35 cellular contexts compared by ENCODE assay signal in genomic region chr16:71414038-71414437, GRCh38. TPM values are rescaled to one million over a fixed set of nuclear protein-coding genes. Genes with fewer than 3 reads are reported as not detected.
"Had no signal": no experiment of that assay in that cellular context is flagged by ENCODE, and none has a peak within 500 bp of the region (broad histone marks: within the 10 kb centered on the region; RNA-seq: fewer than 3 reads in every experiment).

No MANE protein-coding gene starts in this region.

- H3K4me1 ChIP-seq: psoas muscle, uterus had no signal

- H3K9me3 Mint-ChIP-seq: naive B cell; naive thymus-derived CD8-positive, alpha-beta T cell; natural killer cell treated with Interleukin-12 subunit alpha and Interleukin-12 subunit beta and Interleukin-15 and Interleukin-18, amount 100 ng/mL, for 72 hours; nephron progenitor cell; neural crest cell; stimulated activated memory B cell treated with anti-CD40 and anti-IgM and Interleukin-4, amounts not matched to agents 10 μg/mL and 1 μg/mL and 100 μg/mL, for 72 hours had no signal

- H3K27ac Mint-ChIP-seq: naive thymus-derived CD8-positive, alpha-beta T cell; natural killer cell treated with Interleukin-12 subunit alpha and Interleukin-12 subunit beta and Interleukin-15 and Interleukin-18, amount 100 ng/mL, for 72 hours; nephron progenitor cell; progenitor cell of endocrine pancreas; stimulated activated memory B cell treated with anti-CD40 and anti-IgM and Interleukin-4, amounts not matched to agents 10 μg/mL and 1 μg/mL and 100 μg/mL, for 72 hours had no signal

- FAIRE-seq: pancreas had no signal

- H3K4me2 ChIP-seq: smooth muscle cell had no signal

- DNase-seq: naive B cell; naive thymus-derived CD8-positive, alpha-beta T cell; nephron progenitor cell; occipital lobe; psoas muscle; right cardiac atrium; stimulated activated CD4-positive, alpha-beta T cell treated with anti-CD3 and anti-CD28 coated beads, Interleukin-12 subunit alpha, Interleukin-12 subunit beta, amount 100 ng/mL, for 4 hours; stimulated activated CD4-positive, alpha-beta T cell treated with anti-CD3 and anti-CD28 coated beads, Interleukin-1b, Interleukin-23, amount 100 ng/mL, for 48 hours; stimulated activated CD4-positive, alpha-beta T cell treated with anti-CD3 and anti-CD28 coated beads, Interleukin-4, amount 100 ng/mL, for 1 hour; stimulated activated CD4-positive, alpha-beta T cell treated with anti-CD3 and anti-CD28 coated beads, Interleukin-4, amount 100 ng/mL, for 4 hours; stimulated activated CD8-positive, alpha-beta memory T cell treated with anti-CD3 and anti-CD28 coated beads, Interleukin-4, amount 100 ng/mL, for 48 hours; stimulated activated naive CD4-positive, alpha-beta T cell; stimulated activated naive CD8-positive, alpha-beta T cell treated with anti-CD3 and anti-CD28 coated beads, Interleukin-15, Interleukin-2, amounts not matched to agents 100 U/mL and 50 U/mL, for 24 hours; stomach; thyroid gland; trophoblast cell; upper lobe of left lung; uterus had no signal

- H3K27ac ChIP-seq: pancreas, psoas muscle, skin epidermis, spleen, stomach, thoracic aorta, thyroid gland, tibial nerve, upper lobe of left lung, uterus had no signal

- H3K4me3 Mint-ChIP-seq: naive B cell; naive thymus-derived CD8-positive, alpha-beta T cell; natural killer cell treated with Interleukin-12 subunit alpha and Interleukin-12 subunit beta and Interleukin-15 and Interleukin-18, amount 100 ng/mL, for 72 hours; nephron progenitor cell; neural crest cell; stimulated activated memory B cell treated with anti-CD40 and anti-IgM and Interleukin-4, amounts not matched to agents 10 μg/mL and 1 μg/mL and 100 μg/mL, for 72 hours had no signal

- H3K27me3 ChIP-seq: pancreas, thyroid gland, uterus had no signal

- H3K9me3 ChIP-seq: pancreas, psoas muscle, spleen, thoracic aorta, thyroid gland, tibial nerve, uterus had no signal

- ATAC-seq: naive thymus-derived CD8-positive, alpha-beta T cell; natural killer cell treated with Interleukin-12 subunit alpha and Interleukin-12 subunit beta and Interleukin-15 and Interleukin-18, amount 100 ng/mL, for 72 hours; pancreas; psoas muscle; right cardiac atrium; sciatic nerve; stimulated activated memory B cell treated with anti-CD40 and anti-IgM and Interleukin-4, amounts not matched to agents 10 μg/mL and 1 μg/mL and 100 μg/mL, for 72 hours; stimulated activated naive CD8-positive, alpha-beta T cell treated with anti-CD3 and anti-CD28 coated beads, Interleukin-15, Interleukin-2, amounts not matched to agents 100 U/mL and 50 U/mL, for 24 hours had no signal

- H3K36me3 Mint-ChIP-seq: naive B cell; naive thymus-derived CD8-positive, alpha-beta T cell; natural killer cell treated with Interleukin-12 subunit alpha and Interleukin-12 subunit beta and Interleukin-15 and Interleukin-18, amount 100 ng/mL, for 72 hours; stimulated activated memory B cell treated with anti-CD40 and anti-IgM and Interleukin-4, amounts not matched to agents 10 μg/mL and 1 μg/mL and 100 μg/mL, for 72 hours had no signal

- H3K4me3 ChIP-seq: pancreas, psoas muscle, skin epidermis, smooth muscle cell, spleen, stomach, thoracic aorta, thyroid gland, tibial nerve, upper lobe of left lung, uterus had no signal

- H3K36me3 ChIP-seq: pancreas, spleen, stomach, thoracic aorta, thyroid gland, tibial nerve, upper lobe of left lung, uterus had no signal

RNA-seq across cellular contexts. Expression of gene TLE7, which starts 27.8 kb away (rescaled TPM):
- total RNA-seq: myocyte; naive thymus-derived CD8-positive, alpha-beta T cell; natural killer cell treated with Interleukin-12 subunit alpha and Interleukin-12 subunit beta and Interleukin-15 and Interleukin-18, amount 100 ng/mL, for 72 hours; neural crest cell; occipital lobe; osteocyte; pancreas; progenitor cell of endocrine pancreas; psoas muscle; renal cortical epithelial cell; right cardiac atrium; sciatic nerve; smooth muscle cell; spleen; stomach; subcutaneous adipose tissue; temporal lobe; thoracic aorta; thyroid gland; tibial nerve; upper lobe of left lung; urinary bladder; uterus had no signal
- polyA plus RNA-seq: naive thymus-derived CD8-positive, alpha-beta T cell; pancreas; psoas muscle; right cardiac atrium; smooth muscle cell; spleen; stomach; urinary bladder had no signal

RNA-seq across cellular contexts. Expression of gene CALB2, which starts 55.5 kb away (rescaled TPM):
- total RNA-seq: naive thymus-derived CD8-positive, alpha-beta T cell; natural killer cell treated with Interleukin-12 subunit alpha and Interleukin-12 subunit beta and Interleukin-15 and Interleukin-18, amount 100 ng/mL, for 72 hours; neural crest cell; osteocyte; renal cortical epithelial cell; spleen had no signal
- polyA plus RNA-seq: naive thymus-derived CD8-positive, alpha-beta T cell had no signal
